ENCODE assay signal across 30 cellular contexts in the genomic region with DNA sequence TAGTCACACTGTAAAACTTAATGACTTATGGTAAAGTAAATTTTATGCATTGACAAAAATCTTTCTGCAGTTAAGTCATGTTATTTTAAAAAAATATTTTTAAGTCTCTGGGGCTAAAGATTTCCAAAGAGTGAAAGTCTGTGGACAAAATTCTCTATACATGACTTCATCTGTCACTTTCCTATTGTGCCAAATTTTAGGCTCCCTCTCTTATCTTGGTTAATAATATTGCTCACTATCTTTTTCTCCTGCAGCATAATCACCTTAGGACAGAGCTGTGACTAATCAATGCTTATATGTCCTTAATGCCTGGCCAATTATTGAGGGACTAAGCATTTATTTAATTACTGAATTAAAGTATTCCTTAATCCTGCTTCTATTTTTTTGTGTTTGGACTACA. TPM values are rescaled to one million over a fixed set of nuclear protein-coding genes. Genes with fewer than 3 reads are reported as not detected.
DNase-seq lines count a peak whose midpoint lies in the region; ATAC-seq and TF ChIP-seq lines count a peak whose summit lies in the region.
"Had no signal": no experiment of that assay in that cellular context is flagged by ENCODE, and none has a peak within 500 bp of the region (broad histone marks: within the 10 kb centered on the region; RNA-seq: fewer than 3 reads in every experiment).

No MANE protein-coding gene starts in this region.

- H3K27ac ChIP-seq in smooth muscle cell (ENCODE audit: low read depth) (peak overlapping the region; percentile 1), Peyer's patch (no peak overlapping the region)
- H3K27ac ChIP-seq: esophagus muscularis mucosa, neural progenitor cell, tibial nerve had no signal

- H3K4me1 Mint-ChIP-seq in Calu3 (ENCODE audit: low read depth, unreplicated experiment) = peaks cover 66% of the 10 kb centered on the region
- H3K4me1 Mint-ChIP-seq: activated naive CD8-positive, alpha-beta T cell treated with anti-CD3 and anti-CD28 coated beads, Interleukin-2, amount 50 U/mL, for 24 hours; GM23338; stimulated activated naive CD8-positive, alpha-beta T cell treated with anti-CD3 and anti-CD28 coated beads, Interleukin-15, amount 100 ng/mL, for 72 hours had no signal

- H3K27ac Mint-ChIP-seq in Calu3 (ENCODE audit: unreplicated experiment) = peak overlapping the region; percentile 62
- H3K27ac Mint-ChIP-seq: activated CD4-positive, alpha-beta memory T cell treated with anti-CD3 and anti-CD28 coated beads for 36 hours; activated naive CD8-positive, alpha-beta T cell treated with anti-CD3 and anti-CD28 coated beads, Interleukin-2, amount 50 U/mL, for 24 hours; activated T-cell treated with anti-CD3 and anti-CD28 coated beads, Interleukin-2, amount 50 U/mL, for 72 hours; GM23338; neural progenitor cell had no signal

- no peak for TF ChIP-seq CTCF in Calu3 (IDR thresholded peaks at IDR 0.05; ENCODE audit: unreplicated experiment)
- TF ChIP-seq CTCF in fibroblast of the aortic adventitia (IDR thresholded peaks at IDR 0.05; ENCODE audit: insufficient read depth, low read length) = no peak
- TF ChIP-seq CTCF in smooth muscle cell (IDR thresholded peaks at IDR 0.05; ENCODE audit: borderline replicate concordance, insufficient read depth, poor library complexity, severe bottlenecking) = no peak
- TF ChIP-seq CTCF in Peyer's patch (IDR thresholded peaks at IDR 0.05) = no peak

- BruUV-seq in Calu3 (replicated peaks; lab: Mats Ljungman, UMichigan) = no TSS peak

- H2AFZ ChIP-seq in smooth muscle cell (ENCODE audit: low read depth) = no peak overlapping the region
- H2AFZ ChIP-seq: GM23338, neural progenitor cell had no signal

- H3F3A ChIP-seq in smooth muscle cell (ENCODE audit: low read depth) = no peaks in the 10 kb centered on the region

- DNase-seq in Calu3 (no peak), OCI-M1 (lab: John Stamatoyannopoulos, UW) (peak; percentile 91), fibroblast of the aortic adventitia (ENCODE audit: low read depth) (peak; percentile 55), smooth muscle cell (lab: John Stamatoyannopoulos, UW; ENCODE audit: unreplicated experiment) (no peak), Peyer's patch (no peak), sciatic nerve (ENCODE audit: low spot score) (no peak)
- DNase-seq: activated CD4-positive, alpha-beta memory T cell treated with anti-CD3 and anti-CD28 coated beads for 36 hours; activated CD4-positive, alpha-beta T cell treated with anti-CD3 and anti-CD28 coated beads for 1 hour; activated naive CD8-positive, alpha-beta T cell treated with anti-CD3 and anti-CD28 coated beads, Interleukin-2, amount 50 U/mL, for 24 hours; activated T-cell treated with anti-CD3 and anti-CD28 coated beads, Interleukin-2, amount 50 U/mL, for 72 hours; gastrocnemius medialis; KG1; kidney glomerular epithelial cell; MM.1S; NCI-H1417; NCI-H2081 treated with DMSO at 0.1 percent for 48 hours; NCI-H2227 treated with DMSO at 0.1 percent for 48 hours; NCI-H526; posterior cingulate gyrus; right cardiac atrium; SIG-M5; stimulated activated CD4-positive, alpha-beta T cell treated with anti-CD3 and anti-CD28 coated beads, Interleukin-2, amount 100 ng/mL, for 48 hours; stimulated activated naive CD8-positive, alpha-beta T cell treated with anti-CD3 and anti-CD28 coated beads, Interleukin-15, amount 100 ng/mL, for 72 hours had no signal

- H3K36me3 Mint-ChIP-seq in Calu3 (ENCODE audit: insufficient read depth, unreplicated experiment) = peaks cover 48% of the 10 kb centered on the region
- H3K36me3 Mint-ChIP-seq: activated CD4-positive, alpha-beta memory T cell treated with anti-CD3 and anti-CD28 coated beads for 36 hours; neural progenitor cell had no signal

- H3K4me3 ChIP-seq in fibroblast of the aortic adventitia (ENCODE audit: low read depth, low read length) = no peak overlapping the region
- no peak overlapping the region for H3K4me3 ChIP-seq in smooth muscle cell
- H3K4me3 ChIP-seq in Peyer's patch = no peak overlapping the region
- H3K4me3 ChIP-seq: esophagus muscularis mucosa, gastrocnemius medialis, GM23338, lung, neural progenitor cell, tibial nerve had no signal

- H3K27me3 Mint-ChIP-seq in Calu3 (ENCODE audit: unreplicated experiment) = no peaks in the 10 kb centered on the region
- H3K27me3 Mint-ChIP-seq: activated CD4-positive, alpha-beta memory T cell treated with anti-CD3 and anti-CD28 coated beads for 36 hours; activated naive CD8-positive, alpha-beta T cell treated with anti-CD3 and anti-CD28 coated beads, Interleukin-2, amount 50 U/mL, for 24 hours; stimulated activated naive CD8-positive, alpha-beta T cell treated with anti-CD3 and anti-CD28 coated beads, Interleukin-15, amount 100 ng/mL, for 72 hours had no signal

- H3K27me3 ChIP-seq in smooth muscle cell (ENCODE audit: low read depth) (no peaks in the 10 kb centered on the region), Peyer's patch (no peaks in the 10 kb centered on the region)
- H3K27me3 ChIP-seq: esophagus muscularis mucosa, gastrocnemius medialis, neural progenitor cell, tibial nerve had no signal

- no peak overlapping the region for H3K4me3 Mint-ChIP-seq in Calu3 (ENCODE audit: low read depth, unreplicated experiment)
- H3K4me3 Mint-ChIP-seq: activated CD4-positive, alpha-beta memory T cell treated with anti-CD3 and anti-CD28 coated beads for 36 hours; activated naive CD8-positive, alpha-beta T cell treated with anti-CD3 and anti-CD28 coated beads, Interleukin-2, amount 50 U/mL, for 24 hours; activated T-cell treated with anti-CD3 and anti-CD28 coated beads, Interleukin-2, amount 50 U/mL, for 72 hours; GM23338; neural progenitor cell; stimulated activated naive CD8-positive, alpha-beta T cell treated with anti-CD3 and anti-CD28 coated beads, Interleukin-15, amount 100 ng/mL, for 72 hours had no signal

- H3K9me3 ChIP-seq in smooth muscle cell (replicated peaks; ENCODE audit: low read depth) = no peaks in the 10 kb centered on the region
- H3K9me3 ChIP-seq in Peyer's patch = no peaks in the 10 kb centered on the region
- H3K9me3 ChIP-seq: esophagus muscularis mucosa, gastrocnemius medialis, tibial nerve had no signal

- H3K9ac ChIP-seq in smooth muscle cell (ENCODE audit: low read depth) = no peak overlapping the region
- H3K9ac ChIP-seq: neural progenitor cell had no signal

- peaks cover 95% of the 10 kb centered on the region for H3K79me2 ChIP-seq in smooth muscle cell (ENCODE audit: low read depth)

- H3K36me3 ChIP-seq in smooth muscle cell (ENCODE audit: low read depth) (no peaks in the 10 kb centered on the region), Peyer's patch (no peaks in the 10 kb centered on the region)
- H3K36me3 ChIP-seq: esophagus muscularis mucosa, gastrocnemius medialis, neural progenitor cell, tibial nerve had no signal

- H3K4me2 ChIP-seq in smooth muscle cell = no peak overlapping the region
- H3K4me2 ChIP-seq: GM23338, neural progenitor cell had no signal

- H4K20me1 ChIP-seq in smooth muscle cell (ENCODE audit: low read depth) = no peaks in the 10 kb centered on the region

- TF ChIP-seq POLR2A in Peyer's patch (IDR thresholded peaks at IDR 0.05) = no peak

- H3K4me1 ChIP-seq in smooth muscle cell (ENCODE audit: low read depth) (no peaks in the 10 kb centered on the region), Peyer's patch (peaks cover 0 to 10% (median 0%) of the 10 kb centered on the region in 4 donors)
- H3K4me1 ChIP-seq: gastrocnemius medialis, neural progenitor cell had no signal

- no peaks in the 10 kb centered on the region for H3K9me3 Mint-ChIP-seq in Calu3 (ENCODE audit: low read depth, unreplicated experiment)
- H3K9me3 Mint-ChIP-seq: activated naive CD8-positive, alpha-beta T cell treated with anti-CD3 and anti-CD28 coated beads, Interleukin-2, amount 50 U/mL, for 24 hours; brain; GM23338; neural progenitor cell had no signal

- intact Hi-C loops in Calu3 (cut with micrococcal nuclease; ENCODE audit: unreplicated experiment) = no loop called here
- intact Hi-C loops in sciatic nerve (cut with DNase I) = no loop called here

- no peak for ATAC-seq in HG02571 (IDR thresholded peaks at IDR 0.05; ENCODE audit: unreplicated experiment)
- ATAC-seq in sciatic nerve = no peak
- ATAC-seq: activated naive CD8-positive, alpha-beta T cell treated with anti-CD3 and anti-CD28 coated beads, Interleukin-2, amount 50 U/mL, for 24 hours; activated T-cell treated with anti-CD3 and anti-CD28 coated beads, Interleukin-2, amount 50 U/mL, for 72 hours; gastrocnemius medialis; GM23338; right cardiac atrium; stimulated activated naive CD8-positive, alpha-beta T cell treated with anti-CD3 and anti-CD28 coated beads, Interleukin-15, amount 100 ng/mL, for 72 hours had no signal

- CTCF ChIA-PET in Calu3 (lab: Charles Lee) = no interaction called here

RNA-seq across cellular contexts. Expression of a gene that starts 15.2 kb away (rescaled TPM):
- total RNA-seq in Calu3 (2022) = 48.7 and 52.7 TPM in 2 replicates
- total RNA-seq in fibroblast of the aortic adventitia (ENCODE audit: low replicate concordance) = 47.5 and 48.2 TPM in 2 replicates
- total RNA-seq in smooth muscle cell = 24.6 and 27.6 TPM in 2 replicates
- 22.8 and 25.5 TPM in 2 replicates for polyA plus RNA-seq in smooth muscle cell
- total RNA-seq in Peyer's patch = 10 to 100 TPM in 3 of 4 donors, 1 to 10 TPM in 1; 7.4 to 33.3 (median 14.3) TPM
- total RNA-seq in sciatic nerve = 7.8 TPM
- total RNA-seq: activated CD4-positive, alpha-beta memory T cell treated with anti-CD3 and anti-CD28 coated beads for 36 hours; activated T-cell treated with anti-CD3 and anti-CD28 coated beads, Interleukin-2, amount 50 U/mL, for 72 hours had no signal

Comparison
In these comparisons a context has a peak if more than half of its experiments do, and no peak if none do; other contexts are left out.
1. DNase-seq: peak in OCI-M1 (single experiment) and fibroblast of the aortic adventitia (single experiment); none in Calu3 (single experiment), smooth muscle cell (single experiment), Peyer's patch (0 of 3) and sciatic nerve (single experiment).